Comparison of ENCODE assay signal across 8 cellular contexts in genomic region chr1:161539731-161540561, GRCh38. TPM values are rescaled to one million over a fixed set of nuclear protein-coding genes. Genes with fewer than 3 reads are reported as not detected.
DNase-seq lines count a peak whose midpoint lies in the region; ATAC-seq, FAIRE-seq and TF ChIP-seq lines count a peak whose summit lies in the region.
"Not testable (repeated sequence)": the region's sequence is repeated elsewhere in the genome, so short reads cannot be mapped to it uniquely, and the experiment has no call there.

No MANE protein-coding gene starts in this region.

- TF ChIP-seq EP300 in HepG2 (IDR thresholded peaks at IDR 0.05; ENCODE audit: low read depth in 2 of 2, low read length in 2 of 2); HepG2 (CRISPR knock-in tag; IDR thresholded peaks at IDR 0.05; ENCODE audit: borderline replicate concordance): not testable (repeated sequence)

- not testable (repeated sequence) for TF ChIP-seq POLR2A in HepG2 (IDR thresholded peaks at IDR 0.05; ENCODE audit: insufficient read depth in 1 of 2, low read depth in 2 of 2, low read length in 2 of 2)

- H3K9ac ChIP-seq in HepG2 (ENCODE audit: insufficient read depth, low read depth, low read length) = not testable (repeated sequence)

- H3K36me3 Mint-ChIP-seq in dendritic cell treated with granulocyte-macrophage colony-stimulating factor and Interleukin-4, amounts not matched to agents 40 ng/mL and 50 ng/mL, for 4 days (ENCODE audit: low read depth) = not testable (repeated sequence)

- not testable (repeated sequence) for H4K20me1 ChIP-seq in HepG2 (ENCODE audit: insufficient read depth, low read length)

- TF ChIP-seq CTCF in HepG2 (CRISPR knock-in tag; IDR thresholded peaks at IDR 0.05) = 0 out of 2 replicates have a peak, but pooled peaks have one; percentile 21

- TF ChIP-seq RAD21 in HepG2 (CRISPR knock-in tag; IDR thresholded peaks at IDR 0.05) = not testable (repeated sequence)

- H3K9me3 Mint-ChIP-seq in dendritic cell treated with granulocyte-macrophage colony-stimulating factor and Interleukin-4, amounts not matched to agents 40 ng/mL and 50 ng/mL, for 4 days = not testable (repeated sequence)

- H3K27ac ChIP-seq in HepG2 (ENCODE audit: extremely low read length, insufficient read depth, low read length) = not testable (repeated sequence)

- CTCF ChIA-PET in HepG2 (lab: Yijun Ruan, JAX; ENCODE audit: low intra/inter-chr PET ratio, low total read pairs) = not testable (repeated sequence)

- FAIRE-seq in HepG2 (lab: Jason Lieb, UNC) = not testable (repeated sequence)

- peak overlapping the region; percentile 46 to 66 (median 58) for H3K4me3 ChIP-seq in HepG2 (replicated peaks in 1 of 3; ENCODE audit: insufficient read depth in 1 of 3, low read depth in 2 of 3, low read length in 3 of 3)

- WGBS in HepG2 (ENCODE audit: low lambda C conversion rate) = 5% methylated on average over 36 of the region's 40 CpGs

- ATAC-seq in GM19043 (IDR thresholded peaks at IDR 0.05; ENCODE audit: low read depth, unreplicated experiment) = peak; percentile 42
- ATAC-seq in HG03354 (IDR thresholded peaks at IDR 0.05; ENCODE audit: poor library complexity, severe bottlenecking, unreplicated experiment) = peak; percentile 58
- peak; percentile 85 for ATAC-seq in HepG2

- peaks cover 39% of the 10 kb centered on the region for H3K4me1 Mint-ChIP-seq in dendritic cell treated with granulocyte-macrophage colony-stimulating factor and Interleukin-4, amounts not matched to agents 40 ng/mL and 50 ng/mL, for 4 days (ENCODE audit: low read depth)

- POLR2A ChIA-PET in HepG2 (lab: Yijun Ruan, JAX) = not testable (repeated sequence)

- H3K4me1 ChIP-seq in HepG2 (ENCODE audit: insufficient read depth, low read length) = not testable (repeated sequence)

- not testable (repeated sequence) for H3K79me2 ChIP-seq in HepG2 (ENCODE audit: insufficient read depth, low read length)

- intact Hi-C loops in dendritic cell treated with granulocyte-macrophage colony-stimulating factor and Interleukin-4, amounts not matched to agents 40 ng/mL and 50 ng/mL, for 4 days (cut with micrococcal nuclease) = loop anchor here (1.0 to 10.0 kb wide), 2 partner anchors 8 to 55 kb away; no protein-coding TSS in a partner anchor
- intact Hi-C loops in HepG2 (cut with micrococcal nuclease; ENCODE audit: unreplicated experiment) = not testable (repeated sequence)

- peak overlapping the region; percentile 100 for H3K27ac Mint-ChIP-seq in dendritic cell treated with granulocyte-macrophage colony-stimulating factor and Interleukin-4, amounts not matched to agents 40 ng/mL and 50 ng/mL, for 4 days

- peak overlapping the region; percentile 85 for H3K4me3 Mint-ChIP-seq in dendritic cell treated with granulocyte-macrophage colony-stimulating factor and Interleukin-4, amounts not matched to agents 40 ng/mL and 50 ng/mL, for 4 days

- not testable (repeated sequence) for H3K9me3 ChIP-seq in HepG2 (ENCODE audit: low read length)

- not testable (repeated sequence) for H3K36me3 ChIP-seq in HepG2 (replicated peaks in 1 of 2; ENCODE audit: control insufficient read depth in 1 of 2, insufficient read depth in 2 of 2, low read length in 2 of 2)

- not testable (repeated sequence) for H2AFZ ChIP-seq in HepG2 (ENCODE audit: low read length)

- in situ Hi-C loops in HepG2 (cut with HindIII; ENCODE audit: extremely low pct_ligation_motif_present, low pct_unique_long_range_greater_than_20kb) = not testable (repeated sequence)

- BruUV-seq in HepG2 (replicated peaks; lab: Mats Ljungman, UMichigan) = not testable (repeated sequence)

- peak; percentile 76 for DNase-seq in Ammon's horn (ENCODE audit: low spot score)
- DNase-seq in NCI-H69 (lab: John Stamatoyannopoulos, UW) = peak; percentile 89
- DNase-seq in activated CD4-positive, alpha-beta T cell treated with anti-CD3 and anti-CD28 coated beads, Interleukin-2, amount 50 U/mL, for 24 hours (ENCODE audit: low read depth in 1 of 2, low spot score in 1 of 2) = peak; percentile 98 to 100
- DNase-seq in HepG2 (ENCODE audit: low spot score) = peak; percentile 57
- DNase-seq in stimulated activated CD4-positive, alpha-beta T cell treated with anti-CD3 and anti-CD28 coated beads, Interleukin-2, amount 100 ng/mL, for 24 hours = peak; percentile 97 to 100

- H3K4me2 ChIP-seq in HepG2 (ENCODE audit: low read depth, low read length) = peak overlapping the region; percentile 71

- not testable (repeated sequence) for H3K27me3 Mint-ChIP-seq in dendritic cell treated with granulocyte-macrophage colony-stimulating factor and Interleukin-4, amounts not matched to agents 40 ng/mL and 50 ng/mL, for 4 days

- not testable (repeated sequence) for H3K27me3 ChIP-seq in HepG2 (ENCODE audit: control insufficient read depth in 1 of 2, insufficient read depth in 2 of 2, low read length in 2 of 2)

RNA-seq across cellular contexts. Expression of gene FCGR3A, which starts 9.7 kb away (rescaled TPM):
- total RNA-seq in HepG2 (2016; rRNA removed; fragmentation: Illumina TruSeq; extraction: Trizol) = not detected in 2 replicates
- total RNA-seq in HepG2 (2016; cell fraction: cytosol; rRNA removed; fragmentation: Illumina TruSeq; extraction: Trizol; ENCODE audit: low read depth) = not detected in 2 replicates
- not detected in 2 replicates for total RNA-seq in HepG2 (2016; cell fraction: insoluble cytoplasmic fraction; rRNA removed; fragmentation: Illumina TruSeq; extraction: Trizol)
- not detected in 2 replicates for total RNA-seq in HepG2 (2016; cell fraction: membrane; rRNA removed; fragmentation: Illumina TruSeq; extraction: Trizol)
- not detected in 2 replicates for total RNA-seq in HepG2 (2016; cell fraction: nucleus; rRNA removed; fragmentation: Illumina TruSeq; extraction: Trizol)
- polyA plus RNA-seq in HepG2 (2011; rRNA removed) = not detected in 2 replicates
- polyA plus RNA-seq in HepG2 (2011; cell fraction: cytosol; rRNA removed) = not detected in 2 replicates
- not detected in 2 replicates for polyA plus RNA-seq in HepG2 (2011; cell fraction: nucleus; rRNA removed)
- not detected in 2 replicates for polyA plus RNA-seq in HepG2 (2012)
- not detected in 2 replicates for polyA plus RNA-seq in HepG2 (2016; cell fraction: cytosol; fragmentation: Illumina TruSeq; extraction: Trizol; ENCODE audit: low read depth)
- not detected in 2 replicates for polyA plus RNA-seq in HepG2 (2016; cell fraction: insoluble cytoplasmic fraction; fragmentation: Illumina TruSeq; extraction: Trizol; ENCODE audit: low read depth)
- polyA plus RNA-seq in HepG2 (2016; cell fraction: membrane; fragmentation: Illumina TruSeq; extraction: Trizol; ENCODE audit: low read depth) = not detected in 2 replicates
- not detected in 2 replicates for polyA plus RNA-seq in HepG2 (2016; cell fraction: nucleus; fragmentation: Illumina TruSeq; extraction: Trizol; ENCODE audit: insufficient read depth, low read depth)
- polyA minus RNA-seq in HepG2 (2011; rRNA and poly(A)+ RNA removed; ENCODE audit: low replicate concordance) = not detected in 2 replicates
- not detected in 2 replicates for polyA minus RNA-seq in HepG2 (2011; cell fraction: cytosol; rRNA and poly(A)+ RNA removed)
- polyA minus RNA-seq in HepG2 (2011; cell fraction: nucleus; rRNA and poly(A)+ RNA removed) = not detected in 2 replicates

RNA-seq across cellular contexts. Expression of gene HSPA6, which starts 15.6 kb away (rescaled TPM):
- not detected in 2 replicates for total RNA-seq in HepG2 (2016; rRNA removed; fragmentation: Illumina TruSeq; extraction: Trizol)
- total RNA-seq in HepG2 (2016; cell fraction: cytosol; rRNA removed; fragmentation: Illumina TruSeq; extraction: Trizol; ENCODE audit: low read depth) = not detected in 2 replicates
- not detected in 2 replicates for total RNA-seq in HepG2 (2016; cell fraction: insoluble cytoplasmic fraction; rRNA removed; fragmentation: Illumina TruSeq; extraction: Trizol)
- not detected in 2 replicates for total RNA-seq in HepG2 (2016; cell fraction: membrane; rRNA removed; fragmentation: Illumina TruSeq; extraction: Trizol)
- total RNA-seq in HepG2 (2016; cell fraction: nucleus; rRNA removed; fragmentation: Illumina TruSeq; extraction: Trizol) = not detected in 2 replicates
- polyA plus RNA-seq in HepG2 (2011; rRNA removed) = 0.07 and 0.16 TPM in 2 replicates
- polyA plus RNA-seq in HepG2 (2011; cell fraction: cytosol; rRNA removed) = 0.04 and 0.10 TPM in 2 replicates
- polyA plus RNA-seq in HepG2 (2011; cell fraction: nucleus; rRNA removed) = 0.21 and 0.36 TPM in 2 replicates
- 0.12 and 0.33 TPM in 2 replicates for polyA plus RNA-seq in HepG2 (2012)
- not detected in 2 replicates for polyA plus RNA-seq in HepG2 (2016; cell fraction: cytosol; fragmentation: Illumina TruSeq; extraction: Trizol; ENCODE audit: low read depth)
- polyA plus RNA-seq in HepG2 (2016; cell fraction: insoluble cytoplasmic fraction; fragmentation: Illumina TruSeq; extraction: Trizol; ENCODE audit: low read depth) = not detected in 2 replicates
- not detected in 2 replicates for polyA plus RNA-seq in HepG2 (2016; cell fraction: membrane; fragmentation: Illumina TruSeq; extraction: Trizol; ENCODE audit: low read depth)
- not detected in 2 replicates for polyA plus RNA-seq in HepG2 (2016; cell fraction: nucleus; fragmentation: Illumina TruSeq; extraction: Trizol; ENCODE audit: insufficient read depth, low read depth)
- polyA minus RNA-seq in HepG2 (2011; rRNA and poly(A)+ RNA removed; ENCODE audit: low replicate concordance) = 0.14 and 0.63 TPM in 2 replicates
- not detected in 2 replicates for polyA minus RNA-seq in HepG2 (2011; cell fraction: cytosol; rRNA and poly(A)+ RNA removed)
- 0.62 TPM in 1 of 2 replicates, not detected in the other for polyA minus RNA-seq in HepG2 (2011; cell fraction: nucleus; rRNA and poly(A)+ RNA removed)

RNA-seq across cellular contexts. Expression of gene FCGR2A, which starts 34.7 kb away (rescaled TPM):
- not detected in 2 replicates for total RNA-seq in HepG2 (2016; rRNA removed; fragmentation: Illumina TruSeq; extraction: Trizol)
- not detected in 2 replicates for total RNA-seq in HepG2 (2016; cell fraction: cytosol; rRNA removed; fragmentation: Illumina TruSeq; extraction: Trizol; ENCODE audit: low read depth)
- 0.04 TPM in 1 of 2 replicates, not detected in the other for total RNA-seq in HepG2 (2016; cell fraction: insoluble cytoplasmic fraction; rRNA removed; fragmentation: Illumina TruSeq; extraction: Trizol)
- total RNA-seq in HepG2 (2016; cell fraction: membrane; rRNA removed; fragmentation: Illumina TruSeq; extraction: Trizol) = not detected in 2 replicates
- not detected in 2 replicates for total RNA-seq in HepG2 (2016; cell fraction: nucleus; rRNA removed; fragmentation: Illumina TruSeq; extraction: Trizol)
- polyA plus RNA-seq in HepG2 (2011; rRNA removed) = 0.31 and 0.44 TPM in 2 replicates
- 0.28 and 8.4 TPM in 2 replicates for polyA plus RNA-seq in HepG2 (2011; cell fraction: cytosol; rRNA removed)
- 0.08 and 0.09 TPM in 2 replicates for polyA plus RNA-seq in HepG2 (2011; cell fraction: nucleus; rRNA removed)
- polyA plus RNA-seq in HepG2 (2012) = 0.39 TPM in 1 of 2 replicates, not detected in the other
- 0.09 TPM in 1 of 2 replicates, not detected in the other for polyA plus RNA-seq in HepG2 (2016; cell fraction: cytosol; fragmentation: Illumina TruSeq; extraction: Trizol; ENCODE audit: low read depth)
- not detected in 2 replicates for polyA plus RNA-seq in HepG2 (2016; cell fraction: insoluble cytoplasmic fraction; fragmentation: Illumina TruSeq; extraction: Trizol; ENCODE audit: low read depth)
- polyA plus RNA-seq in HepG2 (2016; cell fraction: membrane; fragmentation: Illumina TruSeq; extraction: Trizol; ENCODE audit: low read depth) = 0.41 TPM in 1 of 2 replicates, not detected in the other
- polyA plus RNA-seq in HepG2 (2016; cell fraction: nucleus; fragmentation: Illumina TruSeq; extraction: Trizol; ENCODE audit: insufficient read depth, low read depth) = not detected in 2 replicates
- polyA minus RNA-seq in HepG2 (2011; rRNA and poly(A)+ RNA removed; ENCODE audit: low replicate concordance) = 0.48 and 2.3 TPM in 2 replicates
- not detected in 2 replicates for polyA minus RNA-seq in HepG2 (2011; cell fraction: cytosol; rRNA and poly(A)+ RNA removed)
- 0.13 TPM in 1 of 2 replicates, not detected in the other for polyA minus RNA-seq in HepG2 (2011; cell fraction: nucleus; rRNA and poly(A)+ RNA removed)
